In genomic region chr10:22043327-22043633, GRCh38 we compare ENCODE assay signal across 21 cellular contexts.
"Had no signal": no experiment of that assay in that cellular context is flagged by ENCODE, and none has a peak within 500 bp of the region (broad histone marks: within the 10 kb centered on the region; RNA-seq: fewer than 3 reads in every experiment).

No MANE protein-coding gene starts in this region.

- H3K4me3 ChIP-seq: adrenal gland, cardiac muscle cell, esophagus squamous epithelium, ovary, sigmoid colon, stomach, thoracic aorta had no signal

- H3K36me3 Mint-ChIP-seq: activated naive CD4-positive, alpha-beta T cell treated with anti-CD3 and anti-CD28 coated beads, Interleukin-2, amount 50 U/mL, for 24 hours had no signal

- H3K36me3 ChIP-seq: adrenal gland, cardiac muscle cell, esophagus squamous epithelium, left ventricle myocardium inferior, ovary, sigmoid colon, stomach, thoracic aorta had no signal

- H3K4me1 Mint-ChIP-seq: activated CD4-positive, alpha-beta T cell treated with anti-CD3 and anti-CD28 coated beads, Interleukin-2, amount 10 ng/mL, durations not matched to agents 24 days and 14 days; activated naive CD4-positive, alpha-beta T cell treated with anti-CD3 and anti-CD28 coated beads, Interleukin-2, amount 50 U/mL, for 24 hours; nephron had no signal

- ATAC-seq: activated CD8-positive, alpha-beta T cell treated with anti-CD3 and anti-CD28 coated beads, Interleukin-2, amount 10 ng/mL, durations not matched to agents 7 days and 5 days had no signal

- FAIRE-seq: endothelial cell of umbilical vein had no signal

- H3K4me1 ChIP-seq: adrenal gland, esophagus squamous epithelium, sigmoid colon, stomach had no signal

- H3K27ac Mint-ChIP-seq: activated CD4-positive, alpha-beta T cell treated with anti-CD3 and anti-CD28 coated beads, Interleukin-2, amount 10 ng/mL, durations not matched to agents 24 days and 14 days; activated CD8-positive, alpha-beta T cell treated with anti-CD3 and anti-CD28 coated beads, Interleukin-2, amount 10 ng/mL, durations not matched to agents 7 days and 5 days; activated naive CD4-positive, alpha-beta T cell treated with anti-CD3 and anti-CD28 coated beads, Interleukin-2, amount 50 U/mL, for 24 hours; nephron; T-helper 2 cell treated with Interferon-gamma antibody and Interleukin-4, amounts not matched to agents 5 μg/mL and 100 μg/mL, for 36 hours had no signal

- H3K4me3 Mint-ChIP-seq: activated CD4-positive, alpha-beta T cell treated with anti-CD3 and anti-CD28 coated beads, Interleukin-2, amount 10 ng/mL, durations not matched to agents 24 days and 14 days; activated CD8-positive, alpha-beta T cell treated with anti-CD3 and anti-CD28 coated beads, Interleukin-2, amount 10 ng/mL, durations not matched to agents 7 days and 5 days; activated naive CD4-positive, alpha-beta T cell treated with anti-CD3 and anti-CD28 coated beads, Interleukin-2, amount 50 U/mL, for 24 hours; nephron; T-helper 2 cell treated with Interferon-gamma antibody and Interleukin-4, amounts not matched to agents 5 μg/mL and 100 μg/mL, for 36 hours had no signal

- DNase-seq: activated CD4-positive, alpha-beta T cell treated with anti-CD3 and anti-CD28 coated beads, Interleukin-2, amount 10 ng/mL, durations not matched to agents 24 days and 14 days; activated CD4-positive, CD25-positive, alpha-beta regulatory T cell; activated CD8-positive, alpha-beta memory T cell treated with anti-CD3 and anti-CD28 coated beads, Interleukin-2, amount 50 U/mL, for 4 hours; activated CD8-positive, alpha-beta T cell treated with anti-CD3 and anti-CD28 coated beads, Interleukin-2, amount 10 ng/mL, durations not matched to agents 7 days and 5 days; activated effector memory CD4-positive, alpha-beta T cell treated with anti-CD3 and anti-CD28 coated beads, Interleukin-2, amount 50 U/mL, for 16 hours; activated T-cell treated with anti-CD3 and anti-CD28 coated beads, Interleukin-2, amount 50 U/mL, for 48 hours; adrenal gland; esophagus squamous epithelium; hippocampal formation; left ventricle myocardium inferior; mesenchymal stem cell; ovary; sigmoid colon; stimulated activated CD4-positive, alpha-beta T cell treated with anti-CD3 and anti-CD28 coated beads, Interleukin-2, amount 100 ng/mL, for 24 hours; stomach had no signal

- H3K27ac ChIP-seq: adrenal gland, cardiac muscle cell, esophagus squamous epithelium, left ventricle myocardium inferior, ovary, sigmoid colon, stomach, thoracic aorta had no signal

- H3K9me3 ChIP-seq: adrenal gland, esophagus squamous epithelium, left ventricle myocardium inferior, ovary, sigmoid colon, stomach, thoracic aorta had no signal

- H3K27me3 ChIP-seq: adrenal gland, cardiac muscle cell, ovary, sigmoid colon had no signal

- H3K9me3 Mint-ChIP-seq: activated CD4-positive, alpha-beta T cell treated with anti-CD3 and anti-CD28 coated beads, Interleukin-2, amount 10 ng/mL, durations not matched to agents 24 days and 14 days; activated naive CD4-positive, alpha-beta T cell treated with anti-CD3 and anti-CD28 coated beads, Interleukin-2, amount 50 U/mL, for 24 hours; nephron; T-helper 2 cell treated with Interferon-gamma antibody and Interleukin-4, amounts not matched to agents 5 μg/mL and 100 μg/mL, for 36 hours had no signal
